Comparison of ENCODE assay signal across 16 cellular contexts in genomic region chr7:1654738-1655490, GRCh38. TPM values are rescaled to one million over a fixed set of nuclear protein-coding genes. Genes with fewer than 3 reads are reported as not detected.
DNase-seq lines count a peak whose midpoint lies in the region; ATAC-seq and TF ChIP-seq lines count a peak whose summit lies in the region.
"Had no signal": no experiment of that assay in that cellular context is flagged by ENCODE, and none has a peak within 500 bp of the region (broad histone marks: within the 10 kb centered on the region; RNA-seq: fewer than 3 reads in every experiment).

No MANE protein-coding gene starts in this region.

- intact Hi-C loops in left ventricle myocardium superior (cut with micrococcal nuclease) (no loop called here), heart right ventricle (cut with DNase I) (loop anchor here in 1 of 10 donors (10.0 kb wide), 1 partner anchor 490 kb away; no protein-coding TSS in a partner anchor)

- H3K9me2 ChIP-seq in Karpas-422 (replicated peaks; ENCODE audit: insufficient read depth, low read length), result no peaks in the 10 kb centered on the region

- H3K9me3 ChIP-seq in heart right ventricle, result no peaks in the 10 kb centered on the region
- no peaks in the 10 kb centered on the region for H3K9me3 ChIP-seq in mesenchymal stem cell (ENCODE audit: control insufficient read depth, low read length)
- no peaks in the 10 kb centered on the region for H3K9me3 ChIP-seq in Karpas-422 (ENCODE audit: low read length)

- peaks cover 0 to 44% (median 28%) of the 10 kb centered on the region in 7 donors for H3K27me3 ChIP-seq in heart right ventricle
- peaks cover 15 to 58% of the 10 kb centered on the region in 2 experiments for H3K27me3 ChIP-seq in mesenchymal stem cell (ENCODE audit: control insufficient read depth in 1 of 2, insufficient read depth in 1 of 2, low read length in 2 of 2)
- H3K27me3 ChIP-seq in Karpas-422 (ENCODE audit: low read length), result no peaks in the 10 kb centered on the region

- no peak overlapping the region for H3K4ac ChIP-seq in mesenchymal stem cell (ENCODE audit: low read depth in 1 of 2, low read length in 2 of 2)

- DNase-seq in left ventricle myocardium superior (peak; percentile 21), heart right ventricle (no peak), WTC11 (ENCODE audit: low spot score) (peak; percentile 5), mesenchymal stem cell (no peak), Karpas-422 (no peak), AG08395 (ENCODE audit: low spot score) (no peak)
- DNase-seq: 8988T; CD4-positive, alpha-beta memory T cell; COR-L47; DMS153; DMS79 treated with DMSO at 0.1 percent for 48 hours; EL had no signal

- no peak overlapping the region for H3K18ac ChIP-seq in mesenchymal stem cell (ENCODE audit: low read depth in 1 of 2, low read length in 2 of 2)

- H3K79me1 ChIP-seq in mesenchymal stem cell (replicated peaks; ENCODE audit: low read length, poor library complexity, severe bottlenecking), result no peaks in the 10 kb centered on the region

- ATAC-seq in left ventricle myocardium superior (no peak), heart right ventricle (no peak), WTC11 (no peak), GM18517 (IDR thresholded peaks at IDR 0.05; ENCODE audit: unreplicated experiment) (no peak)
- ATAC-seq: HCT116 had no signal

- H3K79me2 ChIP-seq in Karpas-422 (ENCODE audit: low read length), result no peaks in the 10 kb centered on the region

- H4K20me1 ChIP-seq in Karpas-422 (ENCODE audit: insufficient read depth, low read depth, low read length), result no peaks in the 10 kb centered on the region

- POLR2A ChIA-PET in WTC11 (lab: Charles Lee), result no interaction called here

- 85 to 90% methylated on average over 32 of the region's 32 CpGs for WGBS in heart right ventricle, 2 donors
- WGBS in mesenchymal stem cell, result 92% methylated on average over 32 of the region's 32 CpGs

- no peak for TF ChIP-seq CTCF in heart right ventricle (IDR thresholded peaks at IDR 0.05)
- TF ChIP-seq CTCF in WTC11 (IDR thresholded peaks at IDR 0.05), result no peak

- H3K4me2 ChIP-seq in mesenchymal stem cell (ENCODE audit: low read length, poor library complexity, severe bottlenecking) (no peak overlapping the region), Karpas-422 (ENCODE audit: low read depth, low read length, poor library complexity, severe bottlenecking) (no peak overlapping the region)

- H3K4me3 ChIP-seq in heart right ventricle, result no peak overlapping the region
- no peak overlapping the region for H3K4me3 ChIP-seq in mesenchymal stem cell (ENCODE audit: insufficient read depth in 1 of 2, low read depth in 1 of 2, low read length in 2 of 2)
- no peak overlapping the region for H3K4me3 ChIP-seq in Karpas-422 (ENCODE audit: low read length)

- no peaks in the 10 kb centered on the region for H3K4me1 ChIP-seq in heart right ventricle
- H3K4me1 ChIP-seq in mesenchymal stem cell (ENCODE audit: control insufficient read depth, insufficient read depth, low read depth, low read length), result no peaks in the 10 kb centered on the region
- H3K4me1 ChIP-seq in Karpas-422 (ENCODE audit: low read length), result no peaks in the 10 kb centered on the region

- no peak overlapping the region for H2AK5ac ChIP-seq in mesenchymal stem cell (ENCODE audit: low read length, severe bottlenecking)

- H2BK5ac ChIP-seq in mesenchymal stem cell (ENCODE audit: low read depth, low read length, poor library complexity, severe bottlenecking), result no peak overlapping the region

- H3K9me3 Mint-ChIP-seq in WTC11, result peaks cover 7% of the 10 kb centered on the region; the same call in 1 of the 2 replicates

- H3K36me3 ChIP-seq in heart right ventricle (no peaks in the 10 kb centered on the region), mesenchymal stem cell (ENCODE audit: control insufficient read depth in 1 of 2, insufficient read depth in 2 of 2, low read depth in 1 of 2, low read length in 2 of 2) (no peaks in the 10 kb centered on the region), Karpas-422 (ENCODE audit: insufficient read depth, low read length) (no peaks in the 10 kb centered on the region)

- H3K4me3 Mint-ChIP-seq in WTC11, result no peak overlapping the region
- H3K4me3 Mint-ChIP-seq: CD4-positive, alpha-beta memory T cell had no signal

- no peak overlapping the region for H2BK15ac ChIP-seq in mesenchymal stem cell (ENCODE audit: low read depth, poor library complexity, severe bottlenecking)

- CTCF ChIA-PET in WTC11 (lab: Charles Lee), result no interaction called here

- no peak overlapping the region for H3K27ac ChIP-seq in heart right ventricle
- H3K27ac ChIP-seq in mesenchymal stem cell (ENCODE audit: low read length, poor library complexity, severe bottlenecking), result no peak overlapping the region
- H3K27ac ChIP-seq in Karpas-422 (ENCODE audit: low read length), result no peak overlapping the region
- H3K27ac ChIP-seq: C4-2B, HL-60 had no signal

- no peak overlapping the region for H2BK120ac ChIP-seq in mesenchymal stem cell (ENCODE audit: low read depth, low read length)

- H3K14ac ChIP-seq in mesenchymal stem cell (ENCODE audit: low read length in 2 of 2), result no peak overlapping the region

- H3K27ac Mint-ChIP-seq in WTC11, result no peak overlapping the region
- H3K27ac Mint-ChIP-seq: CD4-positive, alpha-beta memory T cell had no signal

- no peak overlapping the region for H3K23ac ChIP-seq in mesenchymal stem cell (ENCODE audit: low read length in 2 of 2)

- H3K27me3 Mint-ChIP-seq in WTC11 (ENCODE audit: low read depth), result no peaks in the 10 kb centered on the region; the same call in 1 of the 2 replicates

- H3K36me3 Mint-ChIP-seq in WTC11, result no peaks in the 10 kb centered on the region
- H3K36me3 Mint-ChIP-seq: CD4-positive, alpha-beta memory T cell had no signal

- H2BK12ac ChIP-seq in mesenchymal stem cell (ENCODE audit: low read length in 2 of 2), result no peak overlapping the region

- H4K91ac ChIP-seq in mesenchymal stem cell (ENCODE audit: low read length), result no peak overlapping the region

- no peaks in the 10 kb centered on the region for H3K4me1 Mint-ChIP-seq in WTC11
- H3K4me1 Mint-ChIP-seq: CD4-positive, alpha-beta memory T cell had no signal

- H3K9ac ChIP-seq in mesenchymal stem cell (ENCODE audit: low read length), result no peak overlapping the region
- no peak overlapping the region for H3K9ac ChIP-seq in Karpas-422 (ENCODE audit: low read length)

- H4K8ac ChIP-seq in mesenchymal stem cell (ENCODE audit: low read length), result no peak overlapping the region

- peak overlapping the region; percentile 51 for H2AFZ ChIP-seq in mesenchymal stem cell (ENCODE audit: low read depth, low read length)
- no peak overlapping the region for H2AFZ ChIP-seq in Karpas-422 (ENCODE audit: low read length)

TF ChIP-seq in WTC11, 78 proteins besides CTCF, POLR2A, EP300 and RAD21:
- TF ChIP-seq ZNF396 (CRISPR knock-in tag; IDR thresholded peaks at IDR 0.05; ENCODE audit: borderline replicate concordance) (no peak), ZNF219 (CRISPR knock-in tag; IDR thresholded peaks at IDR 0.05; ENCODE audit: borderline replicate concordance) (no peak), STAT6 (CRISPR knock-in tag; conservative IDR thresholded peaks at IDR 0.05; ENCODE audit: low read depth) (no peak), TP53 (CRISPR knock-in tag; IDR thresholded peaks at IDR 0.05) (no peak), ATF1 (CRISPR knock-in tag; IDR thresholded peaks at IDR 0.05) (no peak), MYBL2 (CRISPR knock-in tag; IDR thresholded peaks at IDR 0.05) (no peak), NR3C1 (CRISPR knock-in tag; conservative IDR thresholded peaks at IDR 0.05; ENCODE audit: low read depth) (no peak)
- TF ChIP-seq, protein P1, sequence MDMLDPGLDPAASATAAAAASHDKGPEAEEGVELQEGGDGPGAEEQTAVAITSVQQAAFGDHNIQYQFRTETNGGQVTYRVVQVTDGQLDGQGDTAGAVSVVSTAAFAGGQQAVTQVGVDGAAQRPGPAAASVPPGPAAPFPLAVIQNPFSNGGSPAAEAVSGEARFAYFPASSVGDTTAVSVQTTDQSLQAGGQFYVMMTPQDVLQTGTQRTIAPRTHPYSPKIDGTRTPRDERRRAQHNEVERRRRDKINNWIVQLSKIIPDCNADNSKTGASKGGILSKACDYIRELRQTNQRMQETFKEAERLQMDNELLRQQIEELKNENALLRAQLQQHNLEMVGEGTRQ (CRISPR knock-in tag; IDR thresholded peaks at IDR 0.05), result no peak

RNA-seq across cellular contexts. Expression of gene ELFN1, which starts 15.2 kb away (rescaled TPM):
- 12.0 TPM for total RNA-seq in left ventricle myocardium superior
- total RNA-seq in heart right ventricle, result 1 to 10 TPM; 3.4 to 9.5 (median 6.4) TPM
- polyA plus RNA-seq in heart right ventricle, result 1 to 10 TPM; 3.0 to 5.7 TPM
- total RNA-seq in WTC11 (2021), result 4.1 to 4.6 TPM (median 4.4 TPM) in 3 replicates
- polyA plus RNA-seq in mesenchymal stem cell (2013, experiment 1 of 2), result 0.04 TPM
- polyA plus RNA-seq in mesenchymal stem cell (2013, experiment 2 of 2), result 0.05 TPM
- total RNA-seq in Karpas-422 (2014; rRNA removed; shearing (Covaris generic); ENCODE audit: low replicate concordance), result not detected in 2 replicates
- polyA plus RNA-seq: CD4-positive, alpha-beta memory T cell had no signal

Comparison
In these comparisons a context has a peak if more than half of its experiments do, and no peak if none do; other contexts are left out.
1. DNase-seq: peak in left ventricle myocardium superior (single experiment) and WTC11 (single experiment); none in heart right ventricle (0 of 2), mesenchymal stem cell (single experiment), Karpas-422 (single experiment) and AG08395 (single experiment).